In genomic region chr7:8232999-8233847, GRCh38 we compare ENCODE assay signal across 1 cellular context.
TF ChIP-seq lines count a peak whose summit lies in the region.

No MANE protein-coding gene starts in this region.

TF ChIP-seq in K562, 482 proteins besides CTCF, POLR2A, EP300 and RAD21 (continued from another document and continues in another):
- TF ChIP-seq ZNF407 (IDR thresholded peaks at IDR 0.05; ENCODE audit: low read depth) (no peak), PHTF2 (CRISPR knock-in tag; IDR thresholded peaks at IDR 0.05) (no peak), ZNF778 (CRISPR knock-in tag; IDR thresholded peaks at IDR 0.05) (no peak), ZNF79 (CRISPR knock-in tag; IDR thresholded peaks at IDR 0.05; ENCODE audit: low read depth) (no peak), FUS (optimal IDR thresholded peaks at IDR 0.05; ENCODE audit: low read depth, low read length) (no peak), ZZZ3 (IDR thresholded peaks at IDR 0.05) (no peak), SMAD3 (CRISPR knock-in tag; conservative IDR thresholded peaks at IDR 0.05) (no peak), POLR3G (IDR thresholded peaks at IDR 0.05; ENCODE audit: extremely low read depth, insufficient read length, insufficient replicate concordance) (no peak), TCFL5 (CRISPR knock-in tag; conservative IDR thresholded peaks at IDR 0.05) (no peak), SETDB1 (IDR thresholded peaks at IDR 0.05; ENCODE audit: low read length) (no peak), MYC (IDR thresholded peaks at IDR 0.05; ENCODE audit: low read depth, low read length) (peak; percentile 61), MYC (CRISPR knock-in tag; IDR thresholded peaks at IDR 0.05; ENCODE audit: borderline replicate concordance, low read depth) (no peak), FOSL1 (tag; conservative IDR thresholded peaks at IDR 0.05) (peak; percentile 96), NR0B1 (IDR thresholded peaks at IDR 0.05; ENCODE audit: partially characterized antibody) (no peak), MCM7 (IDR thresholded peaks at IDR 0.05) (no peak), PCBP2 (IDR thresholded peaks at IDR 0.05; ENCODE audit: low read depth, low read length, poor library complexity, severe bottlenecking) (no peak), ZBTB40 (IDR thresholded peaks at IDR 0.05) (peak; percentile 40; the same call in 1 of the 2 replicates), ZBTB40 (CRISPR knock-in tag; IDR thresholded peaks at IDR 0.05) (no peak), MXD1 (CRISPR knock-in tag; IDR thresholded peaks at IDR 0.05; ENCODE audit: borderline replicate concordance, poor library complexity, severe bottlenecking) (no peak), HNRNPUL1 (IDR thresholded peaks at IDR 0.05; ENCODE audit: low read length) (no peak), PTTG1 (tag; IDR thresholded peaks at IDR 0.05; ENCODE audit: low read depth) (no peak), MEIS2 (IDR thresholded peaks at IDR 0.05; ENCODE audit: partially characterized antibody) (peak; percentile 82), RNF2 (IDR thresholded peaks at IDR 0.05) (peak; percentile 83; the same call in 1 of the 2 replicates), ZNF395 (CRISPR knock-in tag; IDR thresholded peaks at IDR 0.05) (peak; percentile 69; the same call in 1 of the 2 replicates), ZNF830 (CRISPR knock-in tag; IDR thresholded peaks at IDR 0.05) (no peak), RAD51 (IDR thresholded peaks at IDR 0.05; ENCODE audit: borderline replicate concordance, low read depth) (no peak), RBM17 (IDR thresholded peaks at IDR 0.05; ENCODE audit: borderline replicate concordance, low read depth, low read length) (no peak), DNMT1 (IDR thresholded peaks at IDR 0.05) (no peak), ZNF512 (tag; IDR thresholded peaks at IDR 0.05) (no peak), ZNF175 (CRISPR knock-in tag; IDR thresholded peaks at IDR 0.05; ENCODE audit: low read depth) (0 out of 2 replicates have a peak, but pooled peaks have one; percentile 39), NFYB (IDR thresholded peaks at IDR 0.05; ENCODE audit: extremely low read depth, insufficient read length) (no peak), ZBTB1 (CRISPR knock-in tag; IDR thresholded peaks at IDR 0.05; ENCODE audit: borderline replicate concordance, low read depth) (no peak), ZNF146 (CRISPR knock-in tag; IDR thresholded peaks at IDR 0.05; ENCODE audit: unreplicated experiment) (no peak), ZNF408 (CRISPR knock-in tag; IDR thresholded peaks at IDR 0.05; ENCODE audit: low read depth) (no peak), HLTF (IDR thresholded peaks at IDR 0.05) (peak; percentile 77; the same call in 1 of the 2 replicates), NR2C1 (IDR thresholded peaks at IDR 0.05) (peak; percentile 37; the same call in 1 of the 2 replicates), NR2C1 (tag; IDR thresholded peaks at IDR 0.05) (no peak), FOXJ3 (CRISPR knock-in tag; IDR thresholded peaks at IDR 0.05) (no peak), ARNT (IDR thresholded peaks at IDR 0.05) (peak; percentile 70 to 87; a peak in 3 of 4 replicates), KDM1A (IDR thresholded peaks at IDR 0.05) (peak; percentile 78 to 84)
